In the genomic region with DNA sequence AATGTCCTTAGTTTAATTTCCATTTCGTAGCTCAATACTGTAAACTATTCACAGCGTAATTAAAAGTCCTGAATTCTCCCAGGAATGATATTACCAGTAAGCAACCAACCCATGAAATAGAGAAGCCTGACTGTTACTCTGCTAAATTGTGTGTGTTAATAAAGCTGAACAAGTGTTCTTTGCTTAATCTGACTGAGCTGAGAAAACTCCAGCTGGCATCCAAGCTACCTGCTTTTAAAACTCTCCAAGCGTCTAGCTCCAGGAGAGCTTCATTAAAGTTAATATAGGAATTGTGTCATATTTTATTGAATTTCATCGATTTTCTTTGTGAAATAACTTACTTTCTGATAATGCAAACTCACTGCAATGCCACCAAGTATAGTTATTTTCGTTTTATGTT, we compare ENCODE assay signal across 29 cellular contexts.
"Had no signal": no experiment of that assay in that cellular context is flagged by ENCODE, and none has a peak within 500 bp of the region (broad histone marks: within the 10 kb centered on the region; RNA-seq: fewer than 3 reads in every experiment).

No MANE protein-coding gene starts in this region.

- H3K27me3 Mint-ChIP-seq: stimulated activated memory B cell treated with anti-CD40 and anti-IgM and Interleukin-4, amounts not matched to agents 10 μg/mL and 1 μg/mL and 100 μg/mL, for 72 hours; stimulated activated naive B cell treated with anti-CD40 and anti-IgM and Interleukin-4, amounts not matched to agents 10 μg/mL and 1 μg/mL and 100 μg/mL, for 72 hours; stimulated activated naive CD8-positive, alpha-beta T cell treated with anti-CD3 and anti-CD28 coated beads, Interleukin-15, amount 100 ng/mL, for 72 hours; stimulated activated naive CD8-positive, alpha-beta T cell treated with anti-CD3 and anti-CD28 coated beads, Interleukin-15, Interleukin-2, amounts not matched to agents 100 ng/mL and 50 ng/mL, for 24 hours; type B pancreatic cell had no signal

- H3K4me3 ChIP-seq: stomach, suprapubic skin, testis, thoracic aorta, thyroid gland, tibial artery, tibial nerve, transverse colon, upper lobe of left lung, upper lobe of right lung, uterus, vagina had no signal

- H3K27ac ChIP-seq: stomach, suprapubic skin, testis, thoracic aorta, thyroid gland, tibial artery, tibial nerve, transverse colon, upper lobe of left lung, upper lobe of right lung, uterus, vagina had no signal

- H3K9me3 Mint-ChIP-seq: type B pancreatic cell had no signal

- H3K9me3 ChIP-seq: stomach, suprapubic skin, testis, thoracic aorta, thyroid gland, tibial artery, tibial nerve, transverse colon, upper lobe of left lung, upper lobe of right lung, uterus, vagina had no signal

- H3K36me3 ChIP-seq: stomach, suprapubic skin, thoracic aorta, thyroid gland, tibial artery, tibial nerve, transverse colon, upper lobe of left lung, upper lobe of right lung, uterus, vagina had no signal

- H3K4me3 Mint-ChIP-seq: stimulated activated effector memory CD8-positive, alpha-beta T cell treated with anti-CD3 and anti-CD28 coated beads, Interleukin-12 subunit alpha, Interleukin-12 subunit beta, amount 100 ng/mL, for 72 hours; stimulated activated memory B cell treated with anti-CD40 and anti-IgM and Interleukin-4, amounts not matched to agents 10 μg/mL and 1 μg/mL and 100 μg/mL, for 72 hours; stimulated activated naive B cell treated with anti-CD40 and anti-IgM and Interleukin-4, amounts not matched to agents 10 μg/mL and 1 μg/mL and 100 μg/mL, for 72 hours; stimulated activated naive CD8-positive, alpha-beta T cell treated with anti-CD3 and anti-CD28 coated beads, Interleukin-15, amount 100 ng/mL, for 72 hours; stimulated activated naive CD8-positive, alpha-beta T cell treated with anti-CD3 and anti-CD28 coated beads, Interleukin-15, Interleukin-2, amounts not matched to agents 100 ng/mL and 50 ng/mL, for 24 hours; type B pancreatic cell had no signal

- FAIRE-seq: urothelium cell line had no signal

- H3K27ac Mint-ChIP-seq: stimulated activated effector memory CD8-positive, alpha-beta T cell treated with anti-CD3 and anti-CD28 coated beads, Interleukin-12 subunit alpha, Interleukin-12 subunit beta, amount 100 ng/mL, for 72 hours; stimulated activated memory B cell treated with anti-CD40 and anti-IgM and Interleukin-4, amounts not matched to agents 10 μg/mL and 1 μg/mL and 100 μg/mL, for 72 hours; stimulated activated naive B cell treated with anti-CD40 and anti-IgM and Interleukin-4, amounts not matched to agents 10 μg/mL and 1 μg/mL and 100 μg/mL, for 72 hours; stimulated activated naive CD8-positive, alpha-beta T cell treated with anti-CD3 and anti-CD28 coated beads, Interleukin-15, amount 100 ng/mL, for 72 hours; stimulated activated naive CD8-positive, alpha-beta T cell treated with anti-CD3 and anti-CD28 coated beads, Interleukin-15, Interleukin-2, amounts not matched to agents 100 ng/mL and 50 ng/mL, for 24 hours; type B pancreatic cell had no signal

- H3K4me1 ChIP-seq: stomach, suprapubic skin, testis, thyroid gland, tibial artery, tibial nerve, transverse colon, upper lobe of left lung, upper lobe of right lung, uterus, vagina had no signal

- H3K36me3 Mint-ChIP-seq: stimulated activated effector memory CD8-positive, alpha-beta T cell treated with anti-CD3 and anti-CD28 coated beads, Interleukin-12 subunit alpha, Interleukin-12 subunit beta, amount 100 ng/mL, for 72 hours; stimulated activated memory B cell treated with anti-CD40 and anti-IgM and Interleukin-4, amounts not matched to agents 10 μg/mL and 1 μg/mL and 100 μg/mL, for 72 hours; stimulated activated naive B cell treated with anti-CD40 and anti-IgM and Interleukin-4, amounts not matched to agents 10 μg/mL and 1 μg/mL and 100 μg/mL, for 72 hours; type B pancreatic cell had no signal

- ATAC-seq: stimulated activated effector memory CD8-positive, alpha-beta T cell treated with anti-CD3 and anti-CD28 coated beads, Interleukin-12 subunit alpha, Interleukin-12 subunit beta, amount 100 ng/mL, for 72 hours; stimulated activated memory B cell treated with anti-CD40 and anti-IgM and Interleukin-4, amounts not matched to agents 10 μg/mL and 1 μg/mL and 100 μg/mL, for 72 hours; stimulated activated naive B cell treated with anti-CD40 and anti-IgM and Interleukin-4, amounts not matched to agents 10 μg/mL and 1 μg/mL and 100 μg/mL, for 72 hours; stimulated activated naive CD8-positive, alpha-beta T cell treated with anti-CD3 and anti-CD28 coated beads, Interleukin-15, amount 100 ng/mL, for 72 hours; stimulated activated naive CD8-positive, alpha-beta T cell treated with anti-CD3 and anti-CD28 coated beads, Interleukin-15, Interleukin-2, amounts not matched to agents 100 U/mL and 50 U/mL, for 24 hours; upper lobe of right lung had no signal

- H3K27me3 ChIP-seq: stomach, suprapubic skin, testis, thyroid gland, tibial artery, tibial nerve, transverse colon, upper lobe of left lung, upper lobe of right lung, uterus, vagina had no signal

- DNase-seq: stimulated activated CD4-positive, alpha-beta T cell treated with anti-CD3 and anti-CD28 coated beads, Interleukin-2, amount 100 ng/mL, for 48 hours; stimulated activated CD4-positive, alpha-beta T cell treated with anti-CD3 and anti-CD28 coated beads, Interleukin-4, amount 100 ng/mL, for 1 hour; stimulated activated CD4-positive, alpha-beta T cell treated with anti-CD3 and anti-CD28 coated beads, Interleukin-4, amount 100 ng/mL, for 24 hours; stimulated activated CD4-positive, alpha-beta T cell treated with anti-CD3 and anti-CD28 coated beads, Interleukin-4, amount 100 ng/mL, for 4 hours; stimulated activated CD8-positive, alpha-beta memory T cell treated with anti-CD3 and anti-CD28 coated beads, Interleukin-4, amount 100 ng/mL, for 48 hours; stimulated activated naive B cell treated with anti-CD40 and anti-IgM and Interleukin-4, amounts not matched to agents 10 μg/mL and 1 μg/mL and 100 μg/mL, for 72 hours; stimulated activated naive CD4-positive, alpha-beta T cell; stimulated activated naive CD4-positive, alpha-beta T cell treated with Interleukin-2 at 50 U/mL for 16 hours; stimulated activated naive CD8-positive, alpha-beta T cell treated with anti-CD3 and anti-CD28 coated beads, Interleukin-15, amount 100 ng/mL, for 72 hours; stimulated activated naive CD8-positive, alpha-beta T cell treated with anti-CD3 and anti-CD28 coated beads, Interleukin-15, Interleukin-2, amounts not matched to agents 100 U/mL and 50 U/mL, for 24 hours; stomach; substantia nigra; testis; thyroid gland; tibial artery; transverse colon; trophoblast cell; upper lobe of left lung; upper lobe of right lung; uterus had no signal

- H3K4me1 Mint-ChIP-seq: stimulated activated effector memory CD8-positive, alpha-beta T cell treated with anti-CD3 and anti-CD28 coated beads, Interleukin-12 subunit alpha, Interleukin-12 subunit beta, amount 100 ng/mL, for 72 hours; stimulated activated memory B cell treated with anti-CD40 and anti-IgM and Interleukin-4, amounts not matched to agents 10 μg/mL and 1 μg/mL and 100 μg/mL, for 72 hours; stimulated activated naive B cell treated with anti-CD40 and anti-IgM and Interleukin-4, amounts not matched to agents 10 μg/mL and 1 μg/mL and 100 μg/mL, for 72 hours; stimulated activated naive CD8-positive, alpha-beta T cell treated with anti-CD3 and anti-CD28 coated beads, Interleukin-15, amount 100 ng/mL, for 72 hours had no signal
